In genomic region chr16:67016681-67017450, GRCh38 we compare ENCODE assay signal across 25 cellular contexts. TPM values are rescaled to one million over a fixed set of nuclear protein-coding genes. Genes with fewer than 3 reads are reported as not detected.
A peak's percentile ranks its signal among the peaks of the same experiment; 100 is the strongest.
DNase-seq lines count a peak whose midpoint lies in the region; ATAC-seq and TF ChIP-seq lines count a peak whose summit lies in the region.
"Had no signal": no experiment of that assay in that cellular context is flagged by ENCODE, and none has a peak within 500 bp of the region (broad histone marks: within the 10 kb centered on the region; RNA-seq: fewer than 3 reads in every experiment).

No MANE protein-coding gene starts in this region.

- no peak overlapping the region for H2AFZ ChIP-seq in neuronal stem cell (ENCODE audit: low read length)
- no peak overlapping the region for H2AFZ ChIP-seq in MM.1S (ENCODE audit: low read length)

- no peak for ATAC-seq in left cardiac atrium
- no peak for ATAC-seq in HG03469 (IDR thresholded peaks at IDR 0.05; ENCODE audit: unreplicated experiment)
- ATAC-seq in CD4-positive, alpha-beta T cell (ENCODE audit: poor library complexity) = no peak

- no peak overlapping the region for H2BK12ac ChIP-seq in neuronal stem cell (ENCODE audit: low read length)

- peak overlapping the region; percentile 75 for H2BK15ac ChIP-seq in neuronal stem cell (ENCODE audit: low read length)

- H3K27me3 ChIP-seq in neuronal stem cell (ENCODE audit: control insufficient read depth in 3 of 3, insufficient read depth in 3 of 3, low read depth in 1 of 3, low read length in 3 of 3) (peaks cover 13 to 54% (median 32%) of the 10 kb centered on the region in 3 experiments), MM.1S (replicated peaks; ENCODE audit: insufficient read depth, low read length) (no peaks in the 10 kb centered on the region)
- H3K27me3 ChIP-seq in CD4-positive, alpha-beta T cell (ENCODE audit: control insufficient read depth, insufficient read depth, low read length) = no peaks in the 10 kb centered on the region
- H3K27me3 ChIP-seq: ascending aorta, pancreas, right atrium auricular region had no signal

- H3K9me2 ChIP-seq in MM.1S (replicated peaks; ENCODE audit: insufficient read depth, low read length) = no peaks in the 10 kb centered on the region

- H3K36me3 ChIP-seq in neuronal stem cell (replicated peaks in 1 of 2; ENCODE audit: control insufficient read depth in 2 of 2, insufficient read depth in 2 of 2, low read length in 2 of 2) (no peaks in the 10 kb centered on the region), MM.1S (replicated peaks; ENCODE audit: insufficient read depth, low read length) (no peaks in the 10 kb centered on the region)
- H3K36me3 ChIP-seq: ascending aorta, pancreas, right atrium auricular region had no signal

- H4K91ac ChIP-seq in neuronal stem cell (ENCODE audit: low read depth, low read length, poor library complexity) = no peak overlapping the region

- no peaks in the 10 kb centered on the region for H3K4me1 Mint-ChIP-seq in CD4-positive, alpha-beta T cell (ENCODE audit: low read depth)
- H3K4me1 Mint-ChIP-seq: activated naive CD4-positive, alpha-beta T cell treated with anti-CD3 and anti-CD28 coated beads, Interleukin-2, amount 50 U/mL, for 24 hours had no signal

- no peak overlapping the region for H3K4me3 Mint-ChIP-seq in CD4-positive, alpha-beta T cell
- H3K4me3 Mint-ChIP-seq: activated naive CD4-positive, alpha-beta T cell treated with anti-CD3 and anti-CD28 coated beads, Interleukin-2, amount 50 U/mL, for 24 hours; mesothelial cell of epicardium; naive thymus-derived CD8-positive, alpha-beta T cell had no signal

- H3F3A ChIP-seq in MM.1S (ENCODE audit: insufficient read depth, low read length) = no peaks in the 10 kb centered on the region

- no peak overlapping the region for H3K27ac ChIP-seq in coronary artery
- H3K27ac ChIP-seq in neuronal stem cell (replicated peaks; ENCODE audit: low read length) = no peak overlapping the region
- no peak overlapping the region for H3K27ac ChIP-seq in MM.1S (ENCODE audit: low read length)
- H3K27ac ChIP-seq in CD4-positive, alpha-beta T cell (ENCODE audit: low read depth, low read length) = no peak overlapping the region
- H3K27ac ChIP-seq: ascending aorta, C4-2B, epithelial cell of prostate, HL-60, pancreas, right atrium auricular region had no signal

- no peak overlapping the region for H3K27ac Mint-ChIP-seq in CD4-positive, alpha-beta T cell
- H3K27ac Mint-ChIP-seq: activated naive CD4-positive, alpha-beta T cell treated with anti-CD3 and anti-CD28 coated beads, Interleukin-2, amount 50 U/mL, for 24 hours; mesothelial cell of epicardium had no signal

- H3K9me3 ChIP-seq in neuronal stem cell (replicated peaks in 1 of 2; ENCODE audit: control insufficient read depth in 2 of 2, insufficient read depth in 1 of 2, low read depth in 1 of 2, low read length in 2 of 2) = no peaks in the 10 kb centered on the region
- no peaks in the 10 kb centered on the region for H3K9me3 ChIP-seq in MM.1S (replicated peaks; ENCODE audit: insufficient read depth, low read length)
- no peaks in the 10 kb centered on the region for H3K9me3 ChIP-seq in CD4-positive, alpha-beta T cell (ENCODE audit: control insufficient read depth, low read length)
- H3K9me3 ChIP-seq: ascending aorta, pancreas, right atrium auricular region had no signal

- POLR2A ChIA-PET in CD4-positive, alpha-beta T cell (lab: Charles Lee) = interaction anchor here (1.8 kb wide), 1 partner anchor 138 kb away, joined by 6 read pairs; no protein-coding TSS in a partner anchor

- intact Hi-C loops in cardiac septum (cut with DNase I) = loop anchor here (5.0 kb wide), 1 partner anchor 140 kb away; the partner anchor contains the start of genes FBXL8 and TRADD
- intact Hi-C loops in left cardiac atrium (cut with DNase I) = no loop called here
- intact Hi-C loops in CD4-positive, alpha-beta T cell (cut with DNase I, micrococcal nuclease) = loop anchor here (2.0 to 10.0 kb wide), 3 partner anchors 84 to 170 kb away; partner anchors contain the start of gene MATCAP1 (in 1 of the 2)

- H3K14ac ChIP-seq in neuronal stem cell (ENCODE audit: low read length) = no peak overlapping the region

- no peak for TF ChIP-seq CTCF in coronary artery (IDR thresholded peaks at IDR 0.05)
- no peak for TF ChIP-seq CTCF in MM.1S (IDR thresholded peaks at IDR 0.05; ENCODE audit: low read length)
- TF ChIP-seq CTCF in CD4-positive, alpha-beta T cell (IDR thresholded peaks at IDR 0.05) = no peak

- H4K20me1 ChIP-seq in MM.1S (ENCODE audit: insufficient read depth, low read length) = no peaks in the 10 kb centered on the region

- H3K23ac ChIP-seq in neuronal stem cell (ENCODE audit: low read depth, low read length, poor library complexity) = no peak overlapping the region

- H3K4me2 ChIP-seq in neuronal stem cell (ENCODE audit: insufficient read depth, low read length, poor library complexity, severe bottlenecking) (no peak overlapping the region), MM.1S (ENCODE audit: low read depth, low read length) (no peak overlapping the region)

- no peaks in the 10 kb centered on the region for H3K36me3 Mint-ChIP-seq in CD4-positive, alpha-beta T cell (ENCODE audit: low read depth)
- H3K36me3 Mint-ChIP-seq: activated naive CD4-positive, alpha-beta T cell treated with anti-CD3 and anti-CD28 coated beads, Interleukin-2, amount 50 U/mL, for 24 hours; mesothelial cell of epicardium; naive thymus-derived CD8-positive, alpha-beta T cell had no signal

- peak overlapping the region; percentile 89 for H3K4ac ChIP-seq in neuronal stem cell (ENCODE audit: low read length)

- H3K4me1 ChIP-seq in neuronal stem cell (ENCODE audit: control insufficient read depth in 2 of 2, insufficient read depth in 1 of 2, low read depth in 1 of 2, low read length in 2 of 2) (peaks cover 6 to 10% of the 10 kb centered on the region in 2 donors), MM.1S (ENCODE audit: low read length) (no peaks in the 10 kb centered on the region)
- H3K4me1 ChIP-seq: pancreas had no signal

- peak overlapping the region; percentile 40 for H2AK5ac ChIP-seq in neuronal stem cell (ENCODE audit: low read depth, low read length)

- H3K27me3 Mint-ChIP-seq in CD4-positive, alpha-beta T cell = no peaks in the 10 kb centered on the region
- H3K27me3 Mint-ChIP-seq: activated naive CD4-positive, alpha-beta T cell treated with anti-CD3 and anti-CD28 coated beads, Interleukin-2, amount 50 U/mL, for 24 hours had no signal

- CTCF ChIA-PET in CD4-positive, alpha-beta T cell (lab: Charles Lee) = interaction anchor here (1.0 to 3.0 kb wide), 4 partner anchors 139 to 181 kb away, joined by 3 to 43 read pairs (median 14); partner anchors contain the start of genes FBXL8 and TRADD

- H4K8ac ChIP-seq in neuronal stem cell (ENCODE audit: low read depth, low read length) = no peak overlapping the region

- H3K79me2 ChIP-seq in MM.1S (ENCODE audit: low read length) = no peaks in the 10 kb centered on the region

- no peaks in the 10 kb centered on the region for H3K9me3 Mint-ChIP-seq in CD4-positive, alpha-beta T cell
- H3K9me3 Mint-ChIP-seq: activated naive CD4-positive, alpha-beta T cell treated with anti-CD3 and anti-CD28 coated beads, Interleukin-2, amount 50 U/mL, for 24 hours; mesothelial cell of epicardium; naive thymus-derived CD8-positive, alpha-beta T cell had no signal

- H2BK5ac ChIP-seq in neuronal stem cell (ENCODE audit: low read length) = peak overlapping the region; percentile 88

- no peak overlapping the region for H3K18ac ChIP-seq in neuronal stem cell (ENCODE audit: low read length)

- H2BK120ac ChIP-seq in neuronal stem cell (ENCODE audit: low read depth, low read length) = peak overlapping the region; percentile 9

- no CpG with 5 or more reads among the region's 5 CpGs for WGBS in neuronal stem cell (ENCODE audit: extremely low coverage in 2 of 2, insufficient read length in 2 of 2, insufficient replicate concordance in 1 of 2), 2 donors

- H3K9ac ChIP-seq in neuronal stem cell (ENCODE audit: low read depth, low read length, poor library complexity) (no peak overlapping the region), MM.1S (ENCODE audit: low read length) (no peak overlapping the region)

- DNase-seq in cardiac septum (ENCODE audit: low spot score) = peak; percentile 55
- no peak for DNase-seq in left cardiac atrium
- DNase-seq in coronary artery (ENCODE audit: low spot score) = peak; percentile 69
- no peak for DNase-seq in neuronal stem cell (ENCODE audit: low spot score)
- no peak for DNase-seq in MM.1S
- DNase-seq in NCI-H774 (lab: John Stamatoyannopoulos, UW) = no peak
- no peak for DNase-seq in CD4-positive, alpha-beta T cell
- DNase-seq: Calu3; central memory CD4-positive, alpha-beta T cell; HCEC 1CT; NCI-H1105; NCI-H2029; stimulated activated CD4-positive, alpha-beta T cell treated with anti-CD3 and anti-CD28 coated beads, Interleukin-4, amount 100 ng/mL, for 24 hours had no signal

- no peak overlapping the region for H3K4me3 ChIP-seq in coronary artery
- H3K4me3 ChIP-seq in neuronal stem cell (ENCODE audit: low read length in 2 of 2) = no peak overlapping the region
- H3K4me3 ChIP-seq in MM.1S (ENCODE audit: low read length) = no peak overlapping the region
- H3K4me3 ChIP-seq: ascending aorta, GM12878, pancreas, right atrium auricular region had no signal

- no peaks in the 10 kb centered on the region for H3K79me1 ChIP-seq in neuronal stem cell (ENCODE audit: low read depth, low read length)

RNA-seq across cellular contexts. Expression of gene CBFB, which starts 12.1 kb away (rescaled TPM):
- 33.7 TPM for total RNA-seq in cardiac septum
- total RNA-seq in left cardiac atrium = 10 to 100 TPM; 29.2 to 34.6 TPM
- 58.1 TPM for polyA plus RNA-seq in neuronal stem cell (2013, experiment 1 of 2)
- 64.0 TPM for polyA plus RNA-seq in neuronal stem cell (2013, experiment 2 of 2)
- 10 to 100 TPM; 58.8 to 59.6 TPM for total RNA-seq in CD4-positive, alpha-beta T cell

RNA-seq across cellular contexts. Expression of gene CES4A, which starts 28.5 kb away (rescaled TPM):
- 11.9 TPM for total RNA-seq in cardiac septum
- total RNA-seq in left cardiac atrium = 1 to 10 TPM; 5.2 to 8.5 TPM
- 0.54 TPM for polyA plus RNA-seq in neuronal stem cell (2013, experiment 1 of 2)
- 0.48 TPM for polyA plus RNA-seq in neuronal stem cell (2013, experiment 2 of 2)
- total RNA-seq in CD4-positive, alpha-beta T cell = 10 to 100 TPM; 14.9 to 16.0 TPM
- total RNA-seq: Calu3, Daoy had no signal

RNA-seq across cellular contexts. Expression of gene CES3, which starts 55.8 kb away (rescaled TPM):
- total RNA-seq in cardiac septum (0.62 TPM), left cardiac atrium (1 to 10 TPM in 1 of 2 donors, under 1 TPM in 1; 0.63 to 1.4 TPM)
- 2.4 TPM for polyA plus RNA-seq in neuronal stem cell (2013, experiment 1 of 2)
- 2.5 TPM for polyA plus RNA-seq in neuronal stem cell (2013, experiment 2 of 2)
- total RNA-seq in CD4-positive, alpha-beta T cell = 1 to 10 TPM; 1.1 to 1.3 TPM
- total RNA-seq: ascending aorta had no signal
- polyA plus RNA-seq: naive thymus-derived CD8-positive, alpha-beta T cell had no signal

Comparison
In these comparisons a context has a peak if more than half of its experiments do, and no peak if none do; other contexts are left out.
1. DNase-seq: peak in cardiac septum (single experiment) and coronary artery (single experiment); none in left cardiac atrium (single experiment), neuronal stem cell (single experiment), MM.1S (single experiment), NCI-H774 (single experiment) and CD4-positive, alpha-beta T cell (0 of 10).
2. intact Hi-C loops: an anchor here in cardiac septum (5.0 kb wide) and CD4-positive, alpha-beta T cell (2.0 to 10.0 kb wide); none called in left cardiac atrium.